In genomic region chr3:1118074-1118473, GRCh38 we compare ENCODE assay signal across 22 cellular contexts. TPM values are rescaled to one million over a fixed set of nuclear protein-coding genes. Genes with fewer than 3 reads are reported as not detected.
DNase-seq lines count a peak whose midpoint lies in the region; ATAC-seq and TF ChIP-seq lines count a peak whose summit lies in the region.
"Had no signal": no experiment of that assay in that cellular context is flagged by ENCODE, and none has a peak within 500 bp of the region (broad histone marks: within the 10 kb centered on the region; RNA-seq: fewer than 3 reads in every experiment).

No MANE protein-coding gene starts in this region.

- no peaks in the 10 kb centered on the region for H3K27me3 ChIP-seq in hepatocyte
- H3K27me3 ChIP-seq: BE2C, heart right ventricle, suprapubic skin had no signal

- no peak overlapping the region for H3K27ac Mint-ChIP-seq in stimulated activated memory B cell treated with anti-CD40 and anti-IgM and Interleukin-4, amounts not matched to agents 10 μg/mL and 1 μg/mL and 100 μg/mL, for 72 hours
- no peak overlapping the region for H3K27ac Mint-ChIP-seq in activated naive CD4-positive, alpha-beta T cell treated with anti-CD3 and anti-CD28 coated beads, Interleukin-2, amount 10 ng/mL, durations not matched to agents 7 days and 5 days
- H3K27ac Mint-ChIP-seq: WTC11 had no signal

- ATAC-seq in stimulated activated memory B cell treated with anti-CD40 and anti-IgM and Interleukin-4, amounts not matched to agents 10 μg/mL and 1 μg/mL and 100 μg/mL, for 72 hours, result peak; percentile 47
- ATAC-seq: heart right ventricle, mucosa of descending colon, WTC11 had no signal

- CTCF ChIA-PET in activated naive CD4-positive, alpha-beta T cell treated with anti-CD3 and anti-CD28 coated beads, Interleukin-2, amount 10 ng/mL, durations not matched to agents 7 days and 5 days (lab: Charles Lee), result no interaction called here

- no peak overlapping the region for H3K4me3 Mint-ChIP-seq in stimulated activated memory B cell treated with anti-CD40 and anti-IgM and Interleukin-4, amounts not matched to agents 10 μg/mL and 1 μg/mL and 100 μg/mL, for 72 hours
- H3K4me3 Mint-ChIP-seq in activated naive CD4-positive, alpha-beta T cell treated with anti-CD3 and anti-CD28 coated beads, Interleukin-2, amount 10 ng/mL, durations not matched to agents 7 days and 5 days, result no peak overlapping the region
- H3K4me3 Mint-ChIP-seq: WTC11 had no signal

- H3K4me3 ChIP-seq in hepatocyte, result no peak overlapping the region
- H3K4me3 ChIP-seq: heart right ventricle, mucosa of descending colon, suprapubic skin had no signal

- H3K4me2 ChIP-seq in hepatocyte, result peak overlapping the region; percentile 8

- peaks cover 5% of the 10 kb centered on the region for H3K4me1 ChIP-seq in hepatocyte (ENCODE audit: insufficient read depth)
- H3K4me1 ChIP-seq: BE2C, heart right ventricle, suprapubic skin had no signal

- H3K36me3 Mint-ChIP-seq in stimulated activated memory B cell treated with anti-CD40 and anti-IgM and Interleukin-4, amounts not matched to agents 10 μg/mL and 1 μg/mL and 100 μg/mL, for 72 hours, result no peaks in the 10 kb centered on the region
- no peaks in the 10 kb centered on the region for H3K36me3 Mint-ChIP-seq in activated naive CD4-positive, alpha-beta T cell treated with anti-CD3 and anti-CD28 coated beads, Interleukin-2, amount 10 ng/mL, durations not matched to agents 7 days and 5 days

- H3K36me3 ChIP-seq in hepatocyte (replicated peaks; ENCODE audit: insufficient read depth, low read depth), result no peaks in the 10 kb centered on the region
- H3K36me3 ChIP-seq: BE2C, heart right ventricle, suprapubic skin had no signal

- H3K4me1 Mint-ChIP-seq in stimulated activated memory B cell treated with anti-CD40 and anti-IgM and Interleukin-4, amounts not matched to agents 10 μg/mL and 1 μg/mL and 100 μg/mL, for 72 hours, result no peaks in the 10 kb centered on the region
- no peaks in the 10 kb centered on the region for H3K4me1 Mint-ChIP-seq in activated naive CD4-positive, alpha-beta T cell treated with anti-CD3 and anti-CD28 coated beads, Interleukin-2, amount 10 ng/mL, durations not matched to agents 7 days and 5 days
- H3K4me1 Mint-ChIP-seq: WTC11 had no signal

- 43% methylated on average over 7 of the region's 7 CpGs for WGBS in hepatocyte (ENCODE audit: low lambda C conversion rate, missing lambda C conversion rate)

- no peak for TF ChIP-seq CTCF in hepatocyte (IDR thresholded peaks at IDR 0.05; ENCODE audit: poor library complexity)

- H3K9me2 ChIP-seq in hepatocyte (replicated peaks; ENCODE audit: insufficient read depth), result no peaks in the 10 kb centered on the region

- H3K27me3 Mint-ChIP-seq in stimulated activated memory B cell treated with anti-CD40 and anti-IgM and Interleukin-4, amounts not matched to agents 10 μg/mL and 1 μg/mL and 100 μg/mL, for 72 hours, result no peaks in the 10 kb centered on the region
- no peaks in the 10 kb centered on the region for H3K27me3 Mint-ChIP-seq in activated naive CD4-positive, alpha-beta T cell treated with anti-CD3 and anti-CD28 coated beads, Interleukin-2, amount 10 ng/mL, durations not matched to agents 7 days and 5 days

- H3K27ac ChIP-seq in hepatocyte, result peak overlapping the region; percentile 39
- H3K27ac ChIP-seq: heart right ventricle, suprapubic skin had no signal

- no peaks in the 10 kb centered on the region for H3K79me2 ChIP-seq in hepatocyte

- peaks cover 3% of the 10 kb centered on the region for H3K9me3 Mint-ChIP-seq in stimulated activated memory B cell treated with anti-CD40 and anti-IgM and Interleukin-4, amounts not matched to agents 10 μg/mL and 1 μg/mL and 100 μg/mL, for 72 hours
- peaks cover 12% of the 10 kb centered on the region for H3K9me3 Mint-ChIP-seq in activated naive CD4-positive, alpha-beta T cell treated with anti-CD3 and anti-CD28 coated beads, Interleukin-2, amount 10 ng/mL, durations not matched to agents 7 days and 5 days

- no peaks in the 10 kb centered on the region for H4K20me1 ChIP-seq in hepatocyte (ENCODE audit: insufficient read depth, poor library complexity, severe bottlenecking)

- H3K9me3 ChIP-seq in hepatocyte (ENCODE audit: low read depth), result no peaks in the 10 kb centered on the region
- H3K9me3 ChIP-seq: BE2C, heart right ventricle, mucosa of descending colon, suprapubic skin had no signal

- DNase-seq in NCI-H69 (lab: John Stamatoyannopoulos, UW) (peak; percentile 21), astrocyte of the hippocampus (ENCODE audit: low read depth, low spot score) (peak; percentile 81), hepatocyte (ENCODE audit: low spot score) (peak; percentile 76), hepatic stellate cell (ENCODE audit: low spot score) (no peak), NCI-H1105 treated with DMSO at 0.1 percent for 48 hours (lab: John Stamatoyannopoulos, UW) (no peak)
- no peak for DNase-seq in activated naive CD4-positive, alpha-beta T cell treated with anti-CD3 and anti-CD28 coated beads, Interleukin-2, amount 10 ng/mL, durations not matched to agents 7 days and 5 days
- DNase-seq: aorta; BE2C; erythroblast; heart right ventricle; IMR-90; left cardiac atrium; mucosa of descending colon; MV-4-11; stimulated activated CD4-positive, alpha-beta T cell treated with anti-CD3 and anti-CD28 coated beads, Interleukin-4, amount 100 ng/mL, for 24 hours; stimulated activated CD8-positive, alpha-beta memory T cell treated with anti-CD3 and anti-CD28 coated beads, Interleukin-4, amount 100 ng/mL, for 48 hours; T-helper 1 cell had no signal

- H2AFZ ChIP-seq in hepatocyte, result no peak overlapping the region

RNA-seq across cellular contexts. Expression of gene CNTN6, which starts 25.2 kb away (rescaled TPM):
- 3.2 and 4.8 TPM in 2 replicates for total RNA-seq in hepatocyte
- 2.6 and 2.9 TPM in 2 replicates for polyA plus RNA-seq in hepatocyte
- total RNA-seq: IMR-90, osteoblast, RPMI7951, suprapubic skin, WTC11 had no signal
- polyA plus RNA-seq: IMR-90 had no signal

Comparison
In these comparisons a context has a peak if more than half of its experiments do, and no peak if none do; other contexts are left out.
1. DNase-seq: peak in NCI-H69 (single experiment), astrocyte of the hippocampus (single experiment) and hepatocyte (single experiment); none in activated naive CD4-positive, alpha-beta T cell treated with anti-CD3 and anti-CD28 coated beads, Interleukin-2, amount 10 ng/mL, durations not matched to agents 7 days and 5 days (single experiment), hepatic stellate cell (single experiment) and NCI-H1105 treated with DMSO at 0.1 percent for 48 hours (single experiment).